Comparison of ENCODE assay signal across 9 cellular contexts in the genomic region with DNA sequence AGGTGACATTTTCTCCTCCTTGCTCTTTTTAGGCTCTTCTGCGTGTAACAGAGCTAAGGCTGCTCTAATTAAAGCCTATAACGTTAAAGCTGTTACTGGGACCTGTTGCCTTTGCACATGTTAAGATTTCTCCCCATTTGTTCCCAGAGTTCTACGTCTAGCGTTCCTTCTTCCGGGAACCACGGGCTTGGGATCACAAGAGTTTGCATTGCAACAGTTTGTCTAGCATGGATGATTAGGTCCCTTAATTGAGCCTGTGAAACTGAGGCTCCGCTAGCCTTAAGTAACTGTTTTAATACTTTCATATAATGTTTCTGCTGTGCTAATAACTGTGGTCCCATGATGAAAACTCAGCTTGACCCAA. TPM values are rescaled to one million over a fixed set of nuclear protein-coding genes. Genes with fewer than 3 reads are reported as not detected.
A peak's percentile ranks its signal among the peaks of the same experiment; 100 is the strongest.
DNase-seq lines count a peak whose midpoint lies in the region; ATAC-seq and TF ChIP-seq lines count a peak whose summit lies in the region.
"Had no signal": no experiment of that assay in that cellular context is flagged by ENCODE, and none has a peak within 500 bp of the region (broad histone marks: within the 10 kb centered on the region; RNA-seq: fewer than 3 reads in every experiment).

No MANE protein-coding gene starts in this region.

- no peaks in the 10 kb centered on the region for H3K9me3 ChIP-seq in lower lobe of right lung
- H3K9me3 ChIP-seq in thyroid gland, result no peaks in the 10 kb centered on the region

- DNase-seq in activated CD4-positive, alpha-beta T cell treated with anti-CD3 and anti-CD28 coated beads for 36 hours, result no peak
- no peak for DNase-seq in activated CD4-positive, alpha-beta T cell treated with anti-CD3 and anti-CD28 coated beads for 4 hours
- DNase-seq in lower lobe of right lung (no peak), thyroid gland (no peak), SIG-M5 treated with dmso at 0.1 percent for 504 hours (lab: John Stamatoyannopoulos, UW; ENCODE audit: unreplicated experiment) (no peak), NCI-H1105 treated with DMSO at 0.1 percent for 48 hours (lab: John Stamatoyannopoulos, UW) (no peak), NCI-H1930 (lab: John Stamatoyannopoulos, UW) (no peak)
- DNase-seq: cerebellar nuclear complex had no signal

- H3K4me3 ChIP-seq in lower lobe of right lung (peak overlapping the region; percentile 58), thyroid gland (replicated peaks in 1 of 3) (peak overlapping the region in 2 of 3 donors; percentile 6 to 25)

- H3K36me3 Mint-ChIP-seq in activated CD4-positive, alpha-beta T cell treated with anti-CD3 and anti-CD28 coated beads for 36 hours (ENCODE audit: low read depth), result no peaks in the 10 kb centered on the region
- H3K36me3 Mint-ChIP-seq in brain, result no peaks in the 10 kb centered on the region

- WGBS in thyroid gland, 2 donors, result 19 to 22% methylated on average over 7 of the region's 7 CpGs

- peak overlapping the region; percentile 72 for H3K4me3 Mint-ChIP-seq in activated CD4-positive, alpha-beta T cell treated with anti-CD3 and anti-CD28 coated beads for 36 hours
- peak overlapping the region; percentile 77 to 86 (median 83) for H3K4me3 Mint-ChIP-seq in brain

- peak overlapping the region; percentile 81 for H3K27ac ChIP-seq in lower lobe of right lung
- H3K27ac ChIP-seq in thyroid gland, result no peak overlapping the region

- H3K36me3 ChIP-seq in lower lobe of right lung, result no peaks in the 10 kb centered on the region
- H3K36me3 ChIP-seq in thyroid gland, result no peaks in the 10 kb centered on the region

- H3K4me1 Mint-ChIP-seq in activated CD4-positive, alpha-beta T cell treated with anti-CD3 and anti-CD28 coated beads for 36 hours, result peaks cover 36% of the 10 kb centered on the region
- H3K4me1 Mint-ChIP-seq in brain, result peaks cover 15% of the 10 kb centered on the region

- peaks cover 32% of the 10 kb centered on the region for H3K4me1 ChIP-seq in lower lobe of right lung
- H3K4me1 ChIP-seq in thyroid gland, result peaks cover 0 to 8% of the 10 kb centered on the region in 2 donors

- H3K27me3 Mint-ChIP-seq in activated CD4-positive, alpha-beta T cell treated with anti-CD3 and anti-CD28 coated beads for 36 hours, result no peaks in the 10 kb centered on the region
- peaks cover 21% of the 10 kb centered on the region for H3K27me3 Mint-ChIP-seq in brain

- no peak for ATAC-seq in activated CD4-positive, alpha-beta T cell treated with anti-CD3 and anti-CD28 coated beads for 36 hours
- peak in 1 of 2 donors; percentile 57 for ATAC-seq in lower lobe of right lung

- intact Hi-C loops in activated CD4-positive, alpha-beta T cell treated with anti-CD3 and anti-CD28 coated beads for 36 hours (cut with DNase I, micrococcal nuclease), result loop anchor here (1.0 to 10.0 kb wide), 3 partner anchors 26 to 177 kb away; no protein-coding TSS in a partner anchor
- intact Hi-C loops in lower lobe of right lung (cut with DNase I) (no loop called here), thyroid gland (cut with DNase I) (no loop called here)

- H3K27ac Mint-ChIP-seq in activated CD4-positive, alpha-beta T cell treated with anti-CD3 and anti-CD28 coated beads for 36 hours, result peak overlapping the region; percentile 82
- H3K27ac Mint-ChIP-seq in brain, result peak overlapping the region in 2 of 5 experiments; percentile 73 to 74

- no peak for TF ChIP-seq CTCF in brain (conservative IDR thresholded peaks at IDR 0.05)
- no peak for TF ChIP-seq CTCF in lower lobe of right lung (IDR thresholded peaks at IDR 0.05)
- no peak for TF ChIP-seq CTCF in thyroid gland (IDR thresholded peaks at IDR 0.05)

- H3K9me3 Mint-ChIP-seq in activated CD4-positive, alpha-beta T cell treated with anti-CD3 and anti-CD28 coated beads for 36 hours (ENCODE audit: low read depth), result no peaks in the 10 kb centered on the region
- no peaks in the 10 kb centered on the region for H3K9me3 Mint-ChIP-seq in brain

- POLR2A ChIA-PET in activated CD4-positive, alpha-beta T cell treated with anti-CD3 and anti-CD28 coated beads for 36 hours (lab: Charles Lee), result interaction anchor here (0.6 to 1.3 kb wide), 3 partner anchors 12 to 522 kb away, joined by 3 to 4 read pairs (median 3); no protein-coding TSS in a partner anchor

- H3K27me3 ChIP-seq in lower lobe of right lung (ENCODE audit: low read depth) (peaks cover 5% of the 10 kb centered on the region), thyroid gland (no peaks in the 10 kb centered on the region)

- CTCF ChIA-PET in activated CD4-positive, alpha-beta T cell treated with anti-CD3 and anti-CD28 coated beads for 36 hours (lab: Charles Lee), result interaction anchor here (0.6 to 2.4 kb wide), 6 partner anchors 18 to 177 kb away, joined by 3 to 15 read pairs (median 3); no protein-coding TSS in a partner anchor

- TF ChIP-seq POLR2A in thyroid gland (IDR thresholded peaks at IDR 0.05), result no peak

RNA-seq across cellular contexts. Expression of a gene that starts 16.7 kb away (rescaled TPM):
- not detected for total RNA-seq in activated CD4-positive, alpha-beta T cell treated with anti-CD3 and anti-CD28 coated beads for 36 hours
- 2.7 TPM for polyA plus RNA-seq in brain (ENCODE audit: insufficient read depth, low read depth, low replicate concordance)
- total RNA-seq in lower lobe of right lung (1,458 TPM), thyroid gland (10 to 100 TPM in 3 of 4 donors, 1 to 10 TPM in 1; 6.6 to 34.2 (median 16.9) TPM)

RNA-seq across cellular contexts. Expression of a gene that starts 28.1 kb away (rescaled TPM):
- total RNA-seq in activated CD4-positive, alpha-beta T cell treated with anti-CD3 and anti-CD28 coated beads for 36 hours, result 10 to 100 TPM; 55.4 to 59.8 TPM
- 14.5 TPM for polyA plus RNA-seq in brain (ENCODE audit: insufficient read depth, low read depth, low replicate concordance)
- total RNA-seq in lower lobe of right lung, result 11.4 TPM
- 10 to 100 TPM; 13.8 to 37.8 (median 20.9) TPM for total RNA-seq in thyroid gland

Comparison
In these comparisons a context has a peak if more than half of its experiments do, and no peak if none do; other contexts are left out.
1. RNA of a gene that starts 16.7 kb away (total RNA-seq): 1,458 TPM in lower lobe of right lung (single experiment); 6.6 to 34.2 TPM in thyroid gland and not detected in activated CD4-positive, alpha-beta T cell treated with anti-CD3 and anti-CD28 coated beads for 36 hours; every median in the first group is over 10 times any median in the second.
2. intact Hi-C loops: an anchor here in activated CD4-positive, alpha-beta T cell treated with anti-CD3 and anti-CD28 coated beads for 36 hours (1.0 to 10.0 kb wide); none called in lower lobe of right lung and thyroid gland.